In genomic region chr14:105301103-105301914, GRCh38 we compare ENCODE assay signal across 8 cellular contexts. TPM values are rescaled to one million over a fixed set of nuclear protein-coding genes. Genes with fewer than 3 reads are reported as not detected.
DNase-seq lines count a peak whose midpoint lies in the region; ATAC-seq and TF ChIP-seq lines count a peak whose summit lies in the region.

No MANE protein-coding gene starts in this region.

- no peak overlapping the region for H3K4me3 ChIP-seq in CD4-positive, CD25-positive, alpha-beta regulatory T cell (ENCODE audit: low read depth, low read length)
- peak overlapping the region; percentile 61 to 93 (median 86) for H3K4me3 ChIP-seq in dorsolateral prefrontal cortex
- H3K4me3 ChIP-seq in lower leg skin (ENCODE audit: low read depth, poor library complexity, severe bottlenecking), result peak overlapping the region; percentile 64

- no peaks in the 10 kb centered on the region for H3K36me3 ChIP-seq in CD4-positive, CD25-positive, alpha-beta regulatory T cell (ENCODE audit: control insufficient read depth, insufficient read depth, low read length)

- H3K9me3 ChIP-seq in CD4-positive, CD25-positive, alpha-beta regulatory T cell (ENCODE audit: control insufficient read depth in 2 of 2, low read length in 2 of 2), result no peaks in the 10 kb centered on the region

- no peaks in the 10 kb centered on the region for H3K27me3 ChIP-seq in CD4-positive, CD25-positive, alpha-beta regulatory T cell (ENCODE audit: control insufficient read depth, insufficient read depth, low read length)
- no peaks in the 10 kb centered on the region for H3K27me3 ChIP-seq in dorsolateral prefrontal cortex

- WGBS in lower leg skin, 2 donors, result 7 to 13% methylated on average over 48 to 54 of the region's 65 CpGs

- H3K27ac Mint-ChIP-seq in CD4-positive, CD25-positive, alpha-beta regulatory T cell, result peak overlapping the region; percentile 88 to 95 (median 92)
- H3K27ac Mint-ChIP-seq in activated CD4-positive, alpha-beta memory T cell treated with anti-CD3 and anti-CD28 coated beads, Interleukin-2, amount 10 ng/mL, durations not matched to agents 7 days and 5 days, result peak overlapping the region; percentile 89

- H3K4me3 Mint-ChIP-seq in CD4-positive, CD25-positive, alpha-beta regulatory T cell, result peak overlapping the region; percentile 81 to 96 (median 92)
- peak overlapping the region; percentile 83 for H3K4me3 Mint-ChIP-seq in activated CD4-positive, alpha-beta memory T cell treated with anti-CD3 and anti-CD28 coated beads, Interleukin-2, amount 10 ng/mL, durations not matched to agents 7 days and 5 days

- POLR2A ChIA-PET in activated CD4-positive, alpha-beta memory T cell treated with anti-CD3 and anti-CD28 coated beads, Interleukin-2, amount 10 ng/mL, durations not matched to agents 7 days and 5 days (lab: Charles Lee), result interaction anchor here (0.7 to 3.1 kb wide), 20 partner anchors 10 to 561 kb away, joined by 3 to 93 read pairs (median 4); partner anchors contain the start of genes BTBD6, CDCA4, GPR132 and NUDT14

- H3K4me1 ChIP-seq in CD4-positive, CD25-positive, alpha-beta regulatory T cell (ENCODE audit: control insufficient read depth, insufficient read depth, low read length, poor library complexity, severe bottlenecking), result peaks cover 32% of the 10 kb centered on the region

- peak; percentile 93 to 98 (median 97) for DNase-seq in CD4-positive, CD25-positive, alpha-beta regulatory T cell
- peak; percentile 96 for DNase-seq in NCI-H774 (lab: John Stamatoyannopoulos, UW)
- DNase-seq in activated CD4-positive, alpha-beta memory T cell treated with anti-CD3 and anti-CD28 coated beads, Interleukin-2, amount 10 ng/mL, durations not matched to agents 7 days and 5 days, result peak; percentile 99
- peak; percentile 95 to 99 (median 96) for DNase-seq in dorsolateral prefrontal cortex
- DNase-seq in lower leg skin (ENCODE audit: low spot score in 2 of 2), result peak; percentile 96 to 100
- DNase-seq in stimulated activated CD4-positive, alpha-beta T cell treated with anti-CD3 and anti-CD28 coated beads, Interleukin-4, amount 100 ng/mL, for 24 hours, result peak; percentile 99

- peak overlapping the region; percentile 86 for H3K27ac ChIP-seq in CD4-positive, CD25-positive, alpha-beta regulatory T cell (ENCODE audit: insufficient read depth, low read length, poor library complexity, severe bottlenecking)
- H3K27ac ChIP-seq in dorsolateral prefrontal cortex, result peak overlapping the region; percentile 70 to 98 (median 94)

- CTCF ChIA-PET in activated CD4-positive, alpha-beta memory T cell treated with anti-CD3 and anti-CD28 coated beads, Interleukin-2, amount 10 ng/mL, durations not matched to agents 7 days and 5 days (lab: Charles Lee), result interaction anchor here (0.5 to 2.0 kb wide), 11 partner anchors 9 to 215 kb away, joined by 3 to 10 read pairs (median 4); partner anchors contain the start of genes BTBD6, JAG2 and PACS2

- H3K36me3 Mint-ChIP-seq in CD4-positive, CD25-positive, alpha-beta regulatory T cell, result no peaks in the 10 kb centered on the region
- peaks cover 4% of the 10 kb centered on the region for H3K36me3 Mint-ChIP-seq in activated CD4-positive, alpha-beta memory T cell treated with anti-CD3 and anti-CD28 coated beads, Interleukin-2, amount 10 ng/mL, durations not matched to agents 7 days and 5 days (ENCODE audit: low read depth)

- intact Hi-C loops in dorsolateral prefrontal cortex (cut with DNase I), result loop anchor here (1.0 kb wide), 1 partner anchor 12 kb away; no protein-coding TSS in a partner anchor
- intact Hi-C loops in lower leg skin (cut with DNase I; ENCODE audit: low total_unique reads), result no loop called here

- no peak for TF ChIP-seq POLR2A in lower leg skin (IDR thresholded peaks at IDR 0.05)

- TF ChIP-seq CTCF in dorsolateral prefrontal cortex (IDR thresholded peaks at IDR 0.05 in 54 of 56, conservative IDR thresholded peaks at IDR 0.05 in 2 of 56; ENCODE audit: low read depth in 1 of 56, partially characterized antibody in 56 of 56) (peak in 7 of 56 donors; percentile 4 to 21 (median 10)), lower leg skin (IDR thresholded peaks at IDR 0.05) (no peak)

- H3K4me1 Mint-ChIP-seq in CD4-positive, CD25-positive, alpha-beta regulatory T cell, result peaks cover 4 to 53% (median 31%) of the 10 kb centered on the region in 4 donors
- peaks cover 44% of the 10 kb centered on the region for H3K4me1 Mint-ChIP-seq in activated CD4-positive, alpha-beta memory T cell treated with anti-CD3 and anti-CD28 coated beads, Interleukin-2, amount 10 ng/mL, durations not matched to agents 7 days and 5 days

- no peaks in the 10 kb centered on the region for H3K27me3 Mint-ChIP-seq in CD4-positive, CD25-positive, alpha-beta regulatory T cell
- no peaks in the 10 kb centered on the region for H3K27me3 Mint-ChIP-seq in activated CD4-positive, alpha-beta memory T cell treated with anti-CD3 and anti-CD28 coated beads, Interleukin-2, amount 10 ng/mL, durations not matched to agents 7 days and 5 days

- no peaks in the 10 kb centered on the region for H3K9me3 Mint-ChIP-seq in CD4-positive, CD25-positive, alpha-beta regulatory T cell
- no peaks in the 10 kb centered on the region for H3K9me3 Mint-ChIP-seq in activated CD4-positive, alpha-beta memory T cell treated with anti-CD3 and anti-CD28 coated beads, Interleukin-2, amount 10 ng/mL, durations not matched to agents 7 days and 5 days

- peak; percentile 80 to 81 for ATAC-seq in CD4-positive, CD25-positive, alpha-beta regulatory T cell (ENCODE audit: low read depth in 2 of 2)
- ATAC-seq in GM19438 (IDR thresholded peaks at IDR 0.05; ENCODE audit: low read depth, unreplicated experiment) (peak; percentile 56), HG03565 (IDR thresholded peaks at IDR 0.05; ENCODE audit: unreplicated experiment) (peak; percentile 27)

RNA-seq across cellular contexts. Expression of gene BRF1, which starts 0.5 kb away (rescaled TPM):
- 58.9 TPM for total RNA-seq in CD4-positive, CD25-positive, alpha-beta regulatory T cell
- polyA plus RNA-seq in CD4-positive, CD25-positive, alpha-beta regulatory T cell, result 1 to 10 TPM; 5.6 to 8.7 (median 7.5) TPM
- total RNA-seq in activated CD4-positive, alpha-beta memory T cell treated with anti-CD3 and anti-CD28 coated beads, Interleukin-2, amount 10 ng/mL, durations not matched to agents 7 days and 5 days, result 10 to 100 TPM; 37.4 to 40.7 TPM
- total RNA-seq in dorsolateral prefrontal cortex (100 to 1,000 TPM in 7 of 120 experiments, 10 to 100 TPM in 113; 55.3 to 109 (median 75.5) TPM), lower leg skin (10 to 100 TPM; 32.7 to 74.5 (median 43.0) TPM)

RNA-seq across cellular contexts. Expression of gene PACS2, which starts 13.2 kb away (rescaled TPM):
- 64.0 TPM for total RNA-seq in CD4-positive, CD25-positive, alpha-beta regulatory T cell
- 1 to 10 TPM in 2 of 4 donors, under 1 TPM in 2; 0.72 to 3.4 (median 1.5) TPM for polyA plus RNA-seq in CD4-positive, CD25-positive, alpha-beta regulatory T cell
- total RNA-seq in activated CD4-positive, alpha-beta memory T cell treated with anti-CD3 and anti-CD28 coated beads, Interleukin-2, amount 10 ng/mL, durations not matched to agents 7 days and 5 days, result 10 to 100 TPM; 28.3 to 29.9 TPM
- 100 to 1,000 TPM; 131 to 394 (median 200) TPM for total RNA-seq in dorsolateral prefrontal cortex
- total RNA-seq in lower leg skin, result 10 to 100 TPM; 25.9 to 75.1 (median 54.3) TPM

RNA-seq across cellular contexts. Expression of gene BTBD6, which starts 53.0 kb away (rescaled TPM):
- total RNA-seq in CD4-positive, CD25-positive, alpha-beta regulatory T cell, result 39.4 TPM
- 10 to 100 TPM in 2 of 4 donors, 1 to 10 TPM in 2; 4.6 to 17.4 (median 9.0) TPM for polyA plus RNA-seq in CD4-positive, CD25-positive, alpha-beta regulatory T cell
- total RNA-seq in activated CD4-positive, alpha-beta memory T cell treated with anti-CD3 and anti-CD28 coated beads, Interleukin-2, amount 10 ng/mL, durations not matched to agents 7 days and 5 days, result 10 to 100 TPM; 44.2 to 45.7 TPM
- total RNA-seq in dorsolateral prefrontal cortex, result 10 to 100 TPM; 28.3 to 99.3 (median 59.6) TPM
- total RNA-seq in lower leg skin, result 10 to 100 TPM; 44.5 to 70.6 (median 62.6) TPM

Comparison
In these comparisons a context has a peak if more than half of its experiments do, and no peak if none do; other contexts are left out.
1. ATAC-seq: peak in every context shown above with its lines; median percentile 80 in CD4-positive, CD25-positive, alpha-beta regulatory T cell; 56 in GM19438; 27 in HG03565.